In the genomic region with DNA sequence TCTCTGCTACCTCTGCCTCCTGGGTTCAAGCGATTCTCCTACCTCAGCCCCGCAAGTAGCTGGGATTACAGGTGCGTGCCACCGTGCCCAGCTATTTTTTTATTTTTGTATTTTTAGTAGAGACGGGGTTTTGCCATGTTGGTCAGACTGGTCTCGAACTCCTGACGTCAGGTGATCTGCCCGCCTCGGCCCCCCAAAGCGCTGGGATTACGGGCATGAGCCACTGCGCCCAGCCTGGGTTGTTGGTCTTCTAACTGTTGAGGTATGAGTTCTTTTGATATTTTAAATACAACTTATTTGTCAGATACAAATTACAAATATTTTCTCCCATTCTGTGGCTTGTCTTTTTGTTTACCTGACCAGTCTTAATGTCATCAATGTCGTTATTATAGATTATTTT, we compare ENCODE assay signal across 19 cellular contexts.
A peak's percentile ranks its signal among the peaks of the same experiment; 100 is the strongest.
DNase-seq lines count a peak whose midpoint lies in the region; ATAC-seq and TF ChIP-seq lines count a peak whose summit lies in the region.
"Had no signal": no experiment of that assay in that cellular context is flagged by ENCODE, and none has a peak within 500 bp of the region (broad histone marks: within the 10 kb centered on the region; RNA-seq: fewer than 3 reads in every experiment).

No MANE protein-coding gene starts in this region.

- peaks cover 30% of the 10 kb centered on the region for H3K36me3 Mint-ChIP-seq in activated CD4-positive, alpha-beta memory T cell treated with anti-CD3 and anti-CD28 coated beads for 36 hours
- peaks cover 36% of the 10 kb centered on the region for H3K36me3 Mint-ChIP-seq in activated CD4-positive, alpha-beta memory T cell treated with anti-CD3 and anti-CD28 coated beads, Interleukin-2, amount 10 ng/mL, durations not matched to agents 7 days and 5 days (ENCODE audit: low read depth)
- peaks cover 13% of the 10 kb centered on the region for H3K36me3 Mint-ChIP-seq in chondrocyte (ENCODE audit: low read depth)
- peaks cover 20% of the 10 kb centered on the region for H3K36me3 Mint-ChIP-seq in mesothelial cell of epicardium

- H3K4me1 Mint-ChIP-seq in activated CD4-positive, alpha-beta memory T cell treated with anti-CD3 and anti-CD28 coated beads for 36 hours (ENCODE audit: low read depth), result peaks cover 74% of the 10 kb centered on the region
- H3K4me1 Mint-ChIP-seq in activated CD4-positive, alpha-beta memory T cell treated with anti-CD3 and anti-CD28 coated beads, Interleukin-2, amount 10 ng/mL, durations not matched to agents 7 days and 5 days, result peaks cover 40% of the 10 kb centered on the region
- peaks cover 69% of the 10 kb centered on the region for H3K4me1 Mint-ChIP-seq in stimulated activated naive CD8-positive, alpha-beta T cell treated with anti-CD3 and anti-CD28 coated beads, Interleukin-15, amount 100 ng/mL, for 72 hours
- H3K4me1 Mint-ChIP-seq in chondrocyte (ENCODE audit: low read depth) (peaks cover 29% of the 10 kb centered on the region), mesothelial cell of epicardium (no peaks in the 10 kb centered on the region)

- H3K27ac Mint-ChIP-seq in activated CD4-positive, alpha-beta memory T cell treated with anti-CD3 and anti-CD28 coated beads for 36 hours, result peak overlapping the region; percentile 18
- no peak overlapping the region for H3K27ac Mint-ChIP-seq in activated CD4-positive, alpha-beta memory T cell treated with anti-CD3 and anti-CD28 coated beads, Interleukin-2, amount 10 ng/mL, durations not matched to agents 7 days and 5 days
- peak overlapping the region; percentile 27 to 28 for H3K27ac Mint-ChIP-seq in stimulated activated naive CD8-positive, alpha-beta T cell treated with anti-CD3 and anti-CD28 coated beads, Interleukin-15, amount 100 ng/mL, for 72 hours
- peak overlapping the region; percentile 13 for H3K27ac Mint-ChIP-seq in chondrocyte (ENCODE audit: unreplicated experiment)
- no peak overlapping the region for H3K27ac Mint-ChIP-seq in mesothelial cell of epicardium

- POLR2A ChIA-PET in activated CD4-positive, alpha-beta memory T cell treated with anti-CD3 and anti-CD28 coated beads for 36 hours (lab: Charles Lee), result no interaction called here
- POLR2A ChIA-PET in activated CD4-positive, alpha-beta memory T cell treated with anti-CD3 and anti-CD28 coated beads, Interleukin-2, amount 10 ng/mL, durations not matched to agents 7 days and 5 days (lab: Charles Lee), result no interaction called here

- no peak for TF ChIP-seq CTCF in chondrocyte (IDR thresholded peaks at IDR 0.05)
- TF ChIP-seq CTCF in mesothelial cell of epicardium (IDR thresholded peaks at IDR 0.05; ENCODE audit: unreplicated experiment), result no peak

- no peak overlapping the region for H3K4me3 Mint-ChIP-seq in activated CD4-positive, alpha-beta memory T cell treated with anti-CD3 and anti-CD28 coated beads for 36 hours
- no peak overlapping the region for H3K4me3 Mint-ChIP-seq in activated CD4-positive, alpha-beta memory T cell treated with anti-CD3 and anti-CD28 coated beads, Interleukin-2, amount 10 ng/mL, durations not matched to agents 7 days and 5 days
- no peak overlapping the region for H3K4me3 Mint-ChIP-seq in stimulated activated naive CD8-positive, alpha-beta T cell treated with anti-CD3 and anti-CD28 coated beads, Interleukin-15, amount 100 ng/mL, for 72 hours
- H3K4me3 Mint-ChIP-seq in chondrocyte (ENCODE audit: unreplicated experiment) (no peak overlapping the region), mesothelial cell of epicardium (no peak overlapping the region)
- H3K4me3 Mint-ChIP-seq: CD14-positive monocyte had no signal

- CTCF ChIA-PET in activated CD4-positive, alpha-beta memory T cell treated with anti-CD3 and anti-CD28 coated beads for 36 hours (lab: Charles Lee), result no interaction called here
- CTCF ChIA-PET in activated CD4-positive, alpha-beta memory T cell treated with anti-CD3 and anti-CD28 coated beads, Interleukin-2, amount 10 ng/mL, durations not matched to agents 7 days and 5 days (lab: Charles Lee), result no interaction called here

- no peaks in the 10 kb centered on the region for H3K9me3 Mint-ChIP-seq in activated CD4-positive, alpha-beta memory T cell treated with anti-CD3 and anti-CD28 coated beads for 36 hours
- peaks cover 2% of the 10 kb centered on the region for H3K9me3 Mint-ChIP-seq in activated CD4-positive, alpha-beta memory T cell treated with anti-CD3 and anti-CD28 coated beads, Interleukin-2, amount 10 ng/mL, durations not matched to agents 7 days and 5 days
- H3K9me3 Mint-ChIP-seq in stimulated activated naive CD8-positive, alpha-beta T cell treated with anti-CD3 and anti-CD28 coated beads, Interleukin-15, amount 100 ng/mL, for 72 hours, result no peaks in the 10 kb centered on the region
- H3K9me3 Mint-ChIP-seq in chondrocyte (ENCODE audit: low read depth) (no peaks in the 10 kb centered on the region), mesothelial cell of epicardium (no peaks in the 10 kb centered on the region)
- H3K9me3 Mint-ChIP-seq: CD14-positive monocyte had no signal

- intact Hi-C loops in activated CD4-positive, alpha-beta memory T cell treated with anti-CD3 and anti-CD28 coated beads for 36 hours (cut with micrococcal nuclease), result no loop called here

- DNase-seq in activated CD4-positive, alpha-beta memory T cell treated with anti-CD3 and anti-CD28 coated beads for 36 hours, result no peak
- no peak for DNase-seq in activated CD4-positive, alpha-beta memory T cell treated with anti-CD3 and anti-CD28 coated beads, Interleukin-2, amount 10 ng/mL, durations not matched to agents 7 days and 5 days
- DNase-seq in stimulated activated naive CD8-positive, alpha-beta T cell treated with anti-CD3 and anti-CD28 coated beads, Interleukin-15, amount 100 ng/mL, for 72 hours, result no peak
- DNase-seq in stimulated activated naive CD8-positive, alpha-beta T cell treated with anti-CD3 and anti-CD28 coated beads, Interleukin-15, Interleukin-2, amounts not matched to agents 100 U/mL and 50 U/mL, for 24 hours, result no peak
- no peak for DNase-seq in chondrocyte (ENCODE audit: low spot score)
- no peak for DNase-seq in NCI-H345 treated with DMSO at 0.1 percent for 48 hours (lab: John Stamatoyannopoulos, UW; ENCODE audit: unreplicated experiment)
- DNase-seq in mesothelial cell of epicardium (ENCODE audit: low spot score in 2 of 2, unreplicated experiment in 2 of 2), result no peak
- DNase-seq: 8988T, DMS153, GDM1, MV-4-11, NCI-H1694 treated with DMSO at 0.1 percent for 48 hours, NCI-H2107, NCI-H510A treated with DMSO at 0.1 percent for 48 hours, PC-3, RPMI8226 had no signal

- no peaks in the 10 kb centered on the region for H3K27me3 Mint-ChIP-seq in activated CD4-positive, alpha-beta memory T cell treated with anti-CD3 and anti-CD28 coated beads for 36 hours
- H3K27me3 Mint-ChIP-seq in activated CD4-positive, alpha-beta memory T cell treated with anti-CD3 and anti-CD28 coated beads, Interleukin-2, amount 10 ng/mL, durations not matched to agents 7 days and 5 days, result no peaks in the 10 kb centered on the region
- no peaks in the 10 kb centered on the region for H3K27me3 Mint-ChIP-seq in stimulated activated naive CD8-positive, alpha-beta T cell treated with anti-CD3 and anti-CD28 coated beads, Interleukin-15, amount 100 ng/mL, for 72 hours
- H3K27me3 Mint-ChIP-seq in chondrocyte (ENCODE audit: low read depth) (no peaks in the 10 kb centered on the region), mesothelial cell of epicardium (ENCODE audit: low read depth) (no peaks in the 10 kb centered on the region)

- ATAC-seq in stimulated activated naive CD8-positive, alpha-beta T cell treated with anti-CD3 and anti-CD28 coated beads, Interleukin-15, amount 100 ng/mL, for 72 hours, result no peak
- ATAC-seq in stimulated activated naive CD8-positive, alpha-beta T cell treated with anti-CD3 and anti-CD28 coated beads, Interleukin-15, Interleukin-2, amounts not matched to agents 100 U/mL and 50 U/mL, for 24 hours, result no peak
- no peak for ATAC-seq in GM18867 (IDR thresholded peaks at IDR 0.05; ENCODE audit: unreplicated experiment)
- ATAC-seq: HCT116, PC-3 had no signal

Comparison
In these comparisons a context has a peak if more than half of its experiments do, and no peak if none do; other contexts are left out.
1. H3K27ac Mint-ChIP-seq: peak in activated CD4-positive, alpha-beta memory T cell treated with anti-CD3 and anti-CD28 coated beads for 36 hours (single experiment), stimulated activated naive CD8-positive, alpha-beta T cell treated with anti-CD3 and anti-CD28 coated beads, Interleukin-15, amount 100 ng/mL, for 72 hours (2 of 2) and chondrocyte (single experiment); none in activated CD4-positive, alpha-beta memory T cell treated with anti-CD3 and anti-CD28 coated beads, Interleukin-2, amount 10 ng/mL, durations not matched to agents 7 days and 5 days (single experiment) and mesothelial cell of epicardium (single experiment).